ENCODE assay signal across 12 cellular contexts in genomic region chr1:81832573-81832972, GRCh38. TPM values are rescaled to one million over a fixed set of nuclear protein-coding genes. Genes with fewer than 3 reads are reported as not detected.
DNase-seq lines count a peak whose midpoint lies in the region; FAIRE-seq and TF ChIP-seq lines count a peak whose summit lies in the region.
"Had no signal": no experiment of that assay in that cellular context is flagged by ENCODE, and none has a peak within 500 bp of the region (broad histone marks: within the 10 kb centered on the region; RNA-seq: fewer than 3 reads in every experiment).

No MANE protein-coding gene starts in this region.

- TF ChIP-seq CTCF in fibroblast of the aortic adventitia (IDR thresholded peaks at IDR 0.05; ENCODE audit: insufficient read depth, low read length): no peak
- no peak for TF ChIP-seq CTCF in Calu3 (IDR thresholded peaks at IDR 0.05; ENCODE audit: unreplicated experiment)
- TF ChIP-seq CTCF in CD14-positive monocyte (IDR thresholded peaks at IDR 0.05): no peak

- H3K27ac Mint-ChIP-seq in Calu3 (ENCODE audit: unreplicated experiment) (no peak overlapping the region), CD14-positive monocyte (peak overlapping the region in 1 of 7 donors; percentile 5)
- H3K27ac Mint-ChIP-seq in activated CD4-positive, alpha-beta T cell treated with anti-CD3 and anti-CD28 coated beads, Interleukin-2, amount 10 ng/mL, durations not matched to agents 24 days and 14 days: no peak overlapping the region

- H3K27me3 Mint-ChIP-seq in Calu3 (ENCODE audit: unreplicated experiment) (no peaks in the 10 kb centered on the region), CD14-positive monocyte (ENCODE audit: low read depth in 3 of 3) (peaks cover 0 to 2% (median 1%) of the 10 kb centered on the region in 3 donors)
- H3K27me3 Mint-ChIP-seq in activated CD4-positive, alpha-beta T cell treated with anti-CD3 and anti-CD28 coated beads, Interleukin-2, amount 10 ng/mL, durations not matched to agents 24 days and 14 days: no peaks in the 10 kb centered on the region

- peak; percentile 59 for FAIRE-seq in RCC 7860 (lab: Jason Lieb, UNC)

- no peak overlapping the region for H3K4me3 Mint-ChIP-seq in Calu3 (ENCODE audit: low read depth, unreplicated experiment)
- H3K4me3 Mint-ChIP-seq in CD14-positive monocyte: no peak overlapping the region
- no peak overlapping the region for H3K4me3 Mint-ChIP-seq in activated CD4-positive, alpha-beta T cell treated with anti-CD3 and anti-CD28 coated beads, Interleukin-2, amount 10 ng/mL, durations not matched to agents 24 days and 14 days

- H3K36me3 Mint-ChIP-seq in Calu3 (ENCODE audit: insufficient read depth, unreplicated experiment) (no peaks in the 10 kb centered on the region), CD14-positive monocyte (no peaks in the 10 kb centered on the region)
- no peaks in the 10 kb centered on the region for H3K36me3 Mint-ChIP-seq in activated CD4-positive, alpha-beta T cell treated with anti-CD3 and anti-CD28 coated beads, Interleukin-2, amount 10 ng/mL, durations not matched to agents 24 days and 14 days (ENCODE audit: low read depth)

- no peaks in the 10 kb centered on the region for H3K9me3 Mint-ChIP-seq in Calu3 (ENCODE audit: low read depth, unreplicated experiment)
- peaks cover 0 to 3% (median 0%) of the 10 kb centered on the region in 7 donors for H3K9me3 Mint-ChIP-seq in CD14-positive monocyte
- no peaks in the 10 kb centered on the region for H3K9me3 Mint-ChIP-seq in activated CD4-positive, alpha-beta T cell treated with anti-CD3 and anti-CD28 coated beads, Interleukin-2, amount 10 ng/mL, durations not matched to agents 24 days and 14 days

- BruUV-seq in Calu3 (replicated peaks; lab: Mats Ljungman, UMichigan): no TSS peak

- intact Hi-C loops in Calu3 (cut with micrococcal nuclease; ENCODE audit: unreplicated experiment) (no loop called here), CD14-positive monocyte (cut with micrococcal nuclease) (no loop called here)
- intact Hi-C loops in activated CD4-positive, alpha-beta T cell treated with anti-CD3 and anti-CD28 coated beads, Interleukin-2, amount 10 ng/mL, durations not matched to agents 24 days and 14 days (cut with micrococcal nuclease): no loop called here

- DNase-seq in DMS114 treated with DMSO at 0.1 percent for 48 hours (lab: John Stamatoyannopoulos, UW; ENCODE audit: unreplicated experiment) (peak; percentile 28), RCC 7860 (ENCODE audit: low spot score) (peak; percentile 24), fibroblast of the aortic adventitia (ENCODE audit: low read depth) (peak; percentile 91), non-pigmented ciliary epithelial cell (ENCODE audit: low read depth) (peak; percentile 52), Calu3 (no peak), CD14-positive monocyte (ENCODE audit: low spot score) (no peak)
- no peak for DNase-seq in activated effector memory CD4-positive, alpha-beta T cell treated with Interleukin-2 at 50 U/mL for 16 hours
- DNase-seq in activated CD4-positive, alpha-beta T cell treated with anti-CD3 and anti-CD28 coated beads, Interleukin-2, amount 10 ng/mL, durations not matched to agents 24 days and 14 days: no peak
- DNase-seq: dermis blood vessel endothelial cell, NCI-H1105, spleen had no signal

- peaks cover 28% of the 10 kb centered on the region for H3K4me1 Mint-ChIP-seq in Calu3 (ENCODE audit: low read depth, unreplicated experiment)
- no peaks in the 10 kb centered on the region for H3K4me1 Mint-ChIP-seq in CD14-positive monocyte
- no peaks in the 10 kb centered on the region for H3K4me1 Mint-ChIP-seq in activated CD4-positive, alpha-beta T cell treated with anti-CD3 and anti-CD28 coated beads, Interleukin-2, amount 10 ng/mL, durations not matched to agents 24 days and 14 days

- CTCF ChIA-PET in Calu3 (lab: Charles Lee): no interaction called here

- H3K4me3 ChIP-seq in fibroblast of the aortic adventitia (ENCODE audit: low read depth, low read length): no peak overlapping the region
- H3K4me3 ChIP-seq: SK-N-MC, spleen had no signal

RNA-seq across cellular contexts. Expression of gene ADGRL2, which starts 31.8 kb away (rescaled TPM):
- total RNA-seq in fibroblast of the aortic adventitia (ENCODE audit: low replicate concordance) (52.1 and 104 TPM in 2 replicates), Calu3 (2022) (58.8 and 72.3 TPM in 2 replicates)
- not detected for polyA plus RNA-seq in CD14-positive monocyte
- total RNA-seq in activated CD4-positive, alpha-beta T cell treated with anti-CD3 and anti-CD28 coated beads, Interleukin-2, amount 10 ng/mL, durations not matched to agents 24 days and 14 days: 0.05 and 0.17 TPM in 2 replicates

Comparison
In these comparisons a context has a peak if more than half of its experiments do, and no peak if none do; other contexts are left out.
1. DNase-seq: peak in DMS114 treated with DMSO at 0.1 percent for 48 hours (single experiment), RCC 7860 (single experiment), fibroblast of the aortic adventitia (single experiment) and non-pigmented ciliary epithelial cell (single experiment); none in Calu3 (single experiment), activated effector memory CD4-positive, alpha-beta T cell treated with Interleukin-2 at 50 U/mL for 16 hours (single experiment), CD14-positive monocyte (single experiment) and activated CD4-positive, alpha-beta T cell treated with anti-CD3 and anti-CD28 coated beads, Interleukin-2, amount 10 ng/mL, durations not matched to agents 24 days and 14 days (single experiment).
2. RNA of gene ADGRL2, which starts 31.8 kb away (total RNA-seq): 52.1 to 104 TPM in fibroblast of the aortic adventitia and 58.8 to 72.3 TPM in Calu3; 0.05 to 0.17 TPM in activated CD4-positive, alpha-beta T cell treated with anti-CD3 and anti-CD28 coated beads, Interleukin-2, amount 10 ng/mL, durations not matched to agents 24 days and 14 days; every median in the first group is over 10 times any median in the second.